16 cellular contexts compared by ENCODE assay signal in the genomic region with DNA sequence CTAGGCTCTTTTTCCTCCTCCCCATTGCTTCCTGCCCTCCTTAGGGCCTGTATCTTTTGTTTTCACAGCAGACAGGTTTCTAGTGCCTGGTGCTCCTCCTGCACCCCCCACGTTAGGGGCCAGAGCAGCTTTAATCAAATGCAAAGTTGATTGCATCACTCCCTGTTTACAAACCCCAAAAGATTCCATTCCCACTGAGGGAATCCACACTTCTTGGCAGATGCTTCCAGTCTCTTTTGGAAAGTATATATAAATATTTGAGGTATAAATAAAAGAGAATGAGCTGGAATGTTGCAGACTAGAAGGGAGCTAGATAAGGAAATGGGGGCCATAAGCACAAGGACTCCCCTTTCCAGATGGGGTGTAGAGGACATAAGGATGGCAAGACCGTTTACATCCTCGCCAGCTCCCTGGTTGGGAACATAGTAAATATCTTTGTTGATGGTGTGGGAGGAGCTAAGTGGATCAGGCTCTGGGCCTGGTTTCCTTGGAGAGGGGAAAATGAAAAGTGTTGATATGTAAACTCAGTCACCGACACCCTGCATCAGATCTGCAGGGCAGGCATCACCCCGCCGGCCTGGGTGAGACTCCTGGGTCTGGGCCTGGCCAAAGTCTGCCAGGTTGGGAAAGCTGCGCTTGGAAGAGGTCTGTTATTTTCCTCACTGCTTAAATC. TPM values are rescaled to one million over a fixed set of nuclear protein-coding genes. Genes with fewer than 3 reads are reported as not detected.
A peak's percentile ranks its signal among the peaks of the same experiment; 100 is the strongest.
DNase-seq lines count a peak whose midpoint lies in the region; ATAC-seq and TF ChIP-seq lines count a peak whose summit lies in the region.
"Had no signal": no experiment of that assay in that cellular context is flagged by ENCODE, and none has a peak within 500 bp of the region (broad histone marks: within the 10 kb centered on the region; RNA-seq: fewer than 3 reads in every experiment).

No MANE protein-coding gene starts in this region.

- no peaks in the 10 kb centered on the region for H3K9me3 ChIP-seq in gastroesophageal sphincter
- H3K9me3 ChIP-seq in prostate gland: no peaks in the 10 kb centered on the region
- no peaks in the 10 kb centered on the region for H3K9me3 ChIP-seq in MM.1S (replicated peaks; ENCODE audit: insufficient read depth, low read length)
- H3K9me3 ChIP-seq: heart left ventricle had no signal

- H3K79me2 ChIP-seq in MM.1S (ENCODE audit: low read length): no peaks in the 10 kb centered on the region

- DNase-seq in EL: peak; percentile 38
- DNase-seq in prostate gland (ENCODE audit: low spot score): no peak
- no peak for DNase-seq in MM.1S
- DNase-seq: activated T-cell treated with anti-CD3 and anti-CD28 coated beads, Interleukin-2, amount 50 U/mL, for 24 hours; heart left ventricle; NCI-H2029 treated with DMSO at 0.1 percent for 48 hours; PC-3; stimulated activated CD8-positive, alpha-beta memory T cell treated with anti-CD3 and anti-CD28 coated beads, Interleukin-4, amount 100 ng/mL, for 48 hours; T-helper 9 cell had no signal

- no peaks in the 10 kb centered on the region for H3K9me2 ChIP-seq in MM.1S (replicated peaks; ENCODE audit: insufficient read depth, low read length)

- H3K4me1 ChIP-seq in gastroesophageal sphincter: peaks cover 0 to 65% (median 44%) of the 10 kb centered on the region in 3 donors
- no peaks in the 10 kb centered on the region for H3K4me1 ChIP-seq in prostate gland (replicated peaks)
- no peaks in the 10 kb centered on the region for H3K4me1 ChIP-seq in MM.1S (ENCODE audit: low read length)

- no peak for TF ChIP-seq EP300 in gastroesophageal sphincter (IDR thresholded peaks at IDR 0.05)

- ATAC-seq in gastroesophageal sphincter (peak; percentile 46), GM21526 (IDR thresholded peaks at IDR 0.05; ENCODE audit: low FRiP score, unreplicated experiment) (no peak), GM19324 (IDR thresholded peaks at IDR 0.05; ENCODE audit: low FRiP score, unreplicated experiment) (no peak), HG02571 (IDR thresholded peaks at IDR 0.05; ENCODE audit: unreplicated experiment) (no peak)
- ATAC-seq: GM12878, heart left ventricle, PC-3 had no signal

- 0 out of 2 replicates have a peak overlapping the region, but pooled peaks have one; percentile 1 for H3K27ac ChIP-seq in VCaP
- H3K27ac ChIP-seq in gastroesophageal sphincter: peak overlapping the region; percentile 3 to 90 (median 84)
- peak overlapping the region; percentile 21 to 51 for H3K27ac ChIP-seq in prostate gland
- H3K27ac ChIP-seq in MM.1S (ENCODE audit: low read length): no peak overlapping the region

- H3K4me2 ChIP-seq in MM.1S (ENCODE audit: low read depth, low read length): no peak overlapping the region

- no peak overlapping the region for H2AFZ ChIP-seq in MM.1S (ENCODE audit: low read length)

- H3F3A ChIP-seq in MM.1S (ENCODE audit: insufficient read depth, low read length): no peaks in the 10 kb centered on the region

- TF ChIP-seq CTCF in VCaP (conservative IDR thresholded peaks at IDR 0.05): no peak
- no peak for TF ChIP-seq CTCF in gastroesophageal sphincter (IDR thresholded peaks at IDR 0.05)
- no peak for TF ChIP-seq CTCF in prostate gland (IDR thresholded peaks at IDR 0.05)
- TF ChIP-seq CTCF in MM.1S (IDR thresholded peaks at IDR 0.05; ENCODE audit: low read length): no peak

- no peaks in the 10 kb centered on the region for H4K20me1 ChIP-seq in MM.1S (ENCODE audit: insufficient read depth, low read length)

- H3K27me3 ChIP-seq in gastroesophageal sphincter (no peaks in the 10 kb centered on the region), prostate gland (replicated peaks; ENCODE audit: insufficient read depth) (no peaks in the 10 kb centered on the region), MM.1S (replicated peaks; ENCODE audit: insufficient read depth, low read length) (no peaks in the 10 kb centered on the region)

- H3K4me3 ChIP-seq in gastroesophageal sphincter (no peak overlapping the region), prostate gland (no peak overlapping the region), MM.1S (ENCODE audit: low read length) (no peak overlapping the region)
- H3K4me3 ChIP-seq: GM12878, heart left ventricle had no signal

- intact Hi-C loops in prostate gland (cut with DNase I): no loop called here

- H3K36me3 ChIP-seq in gastroesophageal sphincter (peaks cover 0 to 37% of the 10 kb centered on the region in 2 donors), prostate gland (no peaks in the 10 kb centered on the region), MM.1S (replicated peaks; ENCODE audit: insufficient read depth, low read length) (no peaks in the 10 kb centered on the region)

- 13 to 18% methylated on average over 3 to 7 of the region's 7 CpGs for WGBS in gastroesophageal sphincter (ENCODE audit: low coverage in 1 of 2), 2 donors
- WGBS in prostate gland: 32% methylated on average over 7 of the region's 7 CpGs

- H3K9ac ChIP-seq in MM.1S (ENCODE audit: low read length): no peak overlapping the region

- TF ChIP-seq POLR2A in gastroesophageal sphincter (IDR thresholded peaks at IDR 0.05) (no peak), prostate gland (IDR thresholded peaks at IDR 0.05) (no peak)

RNA-seq across cellular contexts. Expression of gene RARRES2, which starts 6.2 kb away (rescaled TPM):
- total RNA-seq in gastroesophageal sphincter (100 to 1,000 TPM; 152 to 341 (median 157) TPM), prostate gland (10 to 100 TPM; 98.8 to 99.8 TPM)
- total RNA-seq: HT1080 had no signal

RNA-seq across cellular contexts. Expression of gene ACTR3C, which starts 11.9 kb away (rescaled TPM):
- total RNA-seq in gastroesophageal sphincter: 1 to 10 TPM; 6.4 to 10.0 (median 8.1) TPM
- 10 to 100 TPM; 10.7 to 15.1 TPM for total RNA-seq in prostate gland
- total RNA-seq: HT1080 had no signal

RNA-seq across cellular contexts. Expression of gene LRRC61, which starts 12.1 kb away (rescaled TPM):
- total RNA-seq in gastroesophageal sphincter: 10 to 100 TPM in 2 of 4 donors, 1 to 10 TPM in 2; 7.1 to 25.1 (median 14.0) TPM
- total RNA-seq in prostate gland: 10 to 100 TPM; 25.8 to 34.4 TPM
- total RNA-seq: HT1080 had no signal

RNA-seq across cellular contexts. Expression of gene REPIN1, which starts 33.4 kb away (rescaled TPM):
- total RNA-seq in gastroesophageal sphincter: 100 to 1,000 TPM in 2 of 4 donors, 10 to 100 TPM in 2; 72.7 to 132 (median 102) TPM
- total RNA-seq in prostate gland: 100 to 1,000 TPM; 150 to 171 TPM

RNA-seq across cellular contexts. Expression of gene ZNF775, which starts 43.9 kb away (rescaled TPM):
- total RNA-seq in gastroesophageal sphincter (10 to 100 TPM in 2 of 4 donors, 1 to 10 TPM in 2; 5.3 to 12.5 (median 10.5) TPM), prostate gland (10 to 100 TPM; 14.4 to 14.8 TPM)
